In the genomic region with DNA sequence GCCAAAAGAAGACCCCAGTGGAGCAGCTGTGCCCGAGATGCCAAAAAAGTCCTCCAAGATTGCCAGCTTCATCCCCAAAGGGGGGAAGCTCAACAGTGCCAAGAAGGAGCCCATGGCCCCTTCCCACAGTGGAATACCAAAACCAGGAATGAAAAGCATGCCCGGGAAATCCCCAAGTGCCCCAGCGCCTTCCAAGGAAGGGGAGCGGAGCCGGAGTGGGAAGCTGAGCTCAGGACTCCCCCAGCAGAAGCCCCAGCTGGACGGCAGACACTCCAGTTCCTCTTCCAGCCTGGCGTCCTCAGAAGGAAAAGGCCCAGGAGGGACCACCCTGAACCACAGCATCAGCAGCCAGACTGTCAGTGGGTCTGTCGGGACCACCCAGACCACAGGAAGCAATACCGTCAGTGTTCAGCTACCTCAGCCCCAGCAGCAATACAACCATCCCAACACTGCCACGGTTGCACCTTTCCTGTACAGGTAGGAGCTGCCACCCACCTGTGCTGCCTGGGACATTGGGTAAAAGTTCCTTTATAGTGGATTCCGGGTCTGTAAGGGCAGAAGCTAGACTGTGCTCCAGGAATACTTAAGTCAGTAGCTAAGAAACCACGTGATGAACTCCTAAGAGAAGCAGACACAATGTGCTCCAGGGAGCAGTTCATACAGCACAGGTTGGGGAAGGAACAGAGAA, we compare ENCODE assay signal across 16 cellular contexts.
DNase-seq lines count a peak whose midpoint lies in the region; ATAC-seq and TF ChIP-seq lines count a peak whose summit lies in the region.
"Had no signal": no experiment of that assay in that cellular context is flagged by ENCODE, and none has a peak within 500 bp of the region (broad histone marks: within the 10 kb centered on the region; RNA-seq: fewer than 3 reads in every experiment).

No MANE protein-coding gene starts in this region.

- H3K27me3 Mint-ChIP-seq in activated naive CD4-positive, alpha-beta T cell treated with anti-CD3 and anti-CD28 coated beads, Interleukin-2, amount 10 ng/mL, durations not matched to agents 7 days and 5 days = peaks cover 4% of the 10 kb centered on the region
- H3K27me3 Mint-ChIP-seq in osteocyte (ENCODE audit: unreplicated experiment) = no peaks in the 10 kb centered on the region

- H3K27ac ChIP-seq in coronary artery = peak overlapping the region; percentile 2 to 11

- no peaks in the 10 kb centered on the region for H3K36me3 Mint-ChIP-seq in activated naive CD4-positive, alpha-beta T cell treated with anti-CD3 and anti-CD28 coated beads, Interleukin-2, amount 10 ng/mL, durations not matched to agents 7 days and 5 days
- no peaks in the 10 kb centered on the region for H3K36me3 Mint-ChIP-seq in activated naive CD4-positive, alpha-beta T cell treated with anti-CD3 and anti-CD28 coated beads, Interleukin-2, amount 50 U/mL, for 72 hours
- H3K36me3 Mint-ChIP-seq in osteocyte (ENCODE audit: unreplicated experiment) = peaks cover 6% of the 10 kb centered on the region

- CTCF ChIA-PET in activated naive CD4-positive, alpha-beta T cell treated with anti-CD3 and anti-CD28 coated beads, Interleukin-2, amount 10 ng/mL, durations not matched to agents 7 days and 5 days (lab: Charles Lee) = no interaction called here

- TF ChIP-seq CTCF in coronary artery (IDR thresholded peaks at IDR 0.05) = no peak
- TF ChIP-seq CTCF in osteocyte (IDR thresholded peaks at IDR 0.05) = no peak

- no peaks in the 10 kb centered on the region for H3K9me3 Mint-ChIP-seq in activated naive CD4-positive, alpha-beta T cell treated with anti-CD3 and anti-CD28 coated beads, Interleukin-2, amount 10 ng/mL, durations not matched to agents 7 days and 5 days
- no peaks in the 10 kb centered on the region for H3K9me3 Mint-ChIP-seq in activated naive CD4-positive, alpha-beta T cell treated with anti-CD3 and anti-CD28 coated beads, Interleukin-2, amount 50 U/mL, for 72 hours
- H3K9me3 Mint-ChIP-seq in osteocyte (ENCODE audit: unreplicated experiment) = no peaks in the 10 kb centered on the region

- no peak overlapping the region for H3K4me3 ChIP-seq in coronary artery

- peak overlapping the region; percentile 75 for H3K27ac Mint-ChIP-seq in activated naive CD4-positive, alpha-beta T cell treated with anti-CD3 and anti-CD28 coated beads, Interleukin-2, amount 10 ng/mL, durations not matched to agents 7 days and 5 days
- no peak overlapping the region for H3K27ac Mint-ChIP-seq in activated naive CD4-positive, alpha-beta T cell treated with anti-CD3 and anti-CD28 coated beads, Interleukin-2, amount 50 U/mL, for 72 hours
- H3K27ac Mint-ChIP-seq in osteocyte (ENCODE audit: unreplicated experiment) = peak overlapping the region; percentile 31

- H3K4me1 Mint-ChIP-seq in activated naive CD4-positive, alpha-beta T cell treated with anti-CD3 and anti-CD28 coated beads, Interleukin-2, amount 10 ng/mL, durations not matched to agents 7 days and 5 days = no peaks in the 10 kb centered on the region
- H3K4me1 Mint-ChIP-seq in osteocyte (ENCODE audit: unreplicated experiment) = peaks cover 49% of the 10 kb centered on the region

- DNase-seq in activated naive CD4-positive, alpha-beta T cell treated with anti-CD3 and anti-CD28 coated beads, Interleukin-2, amount 10 ng/mL, durations not matched to agents 7 days and 5 days = no peak
- DNase-seq in activated naive CD4-positive, alpha-beta T cell treated with anti-CD3 and anti-CD28 coated beads, Interleukin-2, amount 50 U/mL, for 72 hours (ENCODE audit: low spot score in 2 of 2) = no peak
- DNase-seq in coronary artery (ENCODE audit: low spot score) = peak; percentile 71
- no peak for DNase-seq in osteocyte (ENCODE audit: extremely low spot score, unreplicated experiment)
- DNase-seq in mucosa of gallbladder (ENCODE audit: low spot score) = no peak
- DNase-seq in NCI-H524 treated with DMSO at 0.1 percent for 48 hours (lab: John Stamatoyannopoulos, UW) = no peak
- DNase-seq: 8988T; DMS 273 treated with DMSO at 0.1 percent for 48 hours; GF-D8; NCI-H1105 treated with DMSO at 0.1 percent for 48 hours; NCI-H187; NCI-H446; NK-92 treated with Interleukin-12 subunit alpha and Interleukin-12 subunit beta, amount 100 ng/mL, for 24 hours; SHP77 treated with DMSO at 0.1 percent for 48 hours had no signal

- no peak for ATAC-seq in activated naive CD4-positive, alpha-beta T cell treated with anti-CD3 and anti-CD28 coated beads, Interleukin-2, amount 50 U/mL, for 72 hours
- no peak for ATAC-seq in GM19395 (IDR thresholded peaks at IDR 0.05; ENCODE audit: unreplicated experiment)
- no peak for ATAC-seq in activated CD4-positive, CD25-positive, alpha-beta regulatory T cell treated with anti-CD3 and anti-CD28 coated beads, Interleukin-2, amount 50 U/mL, for 24 hours

- H3K4me3 Mint-ChIP-seq in activated naive CD4-positive, alpha-beta T cell treated with anti-CD3 and anti-CD28 coated beads, Interleukin-2, amount 10 ng/mL, durations not matched to agents 7 days and 5 days = no peak overlapping the region
- no peak overlapping the region for H3K4me3 Mint-ChIP-seq in osteocyte (ENCODE audit: unreplicated experiment)

Comparison
In these comparisons a context has a peak if more than half of its experiments do, and no peak if none do; other contexts are left out.
1. H3K27ac Mint-ChIP-seq: peak in activated naive CD4-positive, alpha-beta T cell treated with anti-CD3 and anti-CD28 coated beads, Interleukin-2, amount 10 ng/mL, durations not matched to agents 7 days and 5 days (single experiment) and osteocyte (single experiment); none in activated naive CD4-positive, alpha-beta T cell treated with anti-CD3 and anti-CD28 coated beads, Interleukin-2, amount 50 U/mL, for 72 hours (0 of 2).